18 cellular contexts compared by ENCODE assay signal in genomic region chr1:21634481-21635137, GRCh38. TPM values are rescaled to one million over a fixed set of nuclear protein-coding genes. Genes with fewer than 3 reads are reported as not detected.
DNase-seq lines count a peak whose midpoint lies in the region; ATAC-seq and TF ChIP-seq lines count a peak whose summit lies in the region.
"Had no signal": no experiment of that assay in that cellular context is flagged by ENCODE, and none has a peak within 500 bp of the region (broad histone marks: within the 10 kb centered on the region; RNA-seq: fewer than 3 reads in every experiment).

No MANE protein-coding gene starts in this region.

- no peak overlapping the region for H2AK5ac ChIP-seq in trophoblast cell (ENCODE audit: low read length)

- no peak overlapping the region for H3K14ac ChIP-seq in trophoblast cell (ENCODE audit: low read length)

- no peak overlapping the region for H3K23ac ChIP-seq in trophoblast cell (ENCODE audit: low read length)

- 80% methylated on average over 4 of the region's 12 CpGs for WGBS in mammary epithelial cell (ENCODE audit: low coverage, missing lambda C conversion rate)
- 37 to 40% methylated on average over 3 to 12 of the region's 12 CpGs for WGBS in body of pancreas, 2 donors
- WGBS in trophoblast cell (ENCODE audit: extremely low coverage, insufficient coverage, insufficient read length) = no CpG with 5 or more reads among the region's 12 CpGs

- no peak overlapping the region for H2BK120ac ChIP-seq in trophoblast cell (ENCODE audit: insufficient read depth, low read length, poor library complexity)

- H3K4me3 ChIP-seq in breast epithelium (peak overlapping the region in 1 of 3 donors; percentile 12), mammary epithelial cell (replicated peaks in 1 of 3; ENCODE audit: insufficient read depth in 1 of 3, low read depth in 2 of 3, low read length in 3 of 3) (no peak overlapping the region), body of pancreas (no peak overlapping the region), mucosa of descending colon (no peak overlapping the region), upper lobe of right lung (no peak overlapping the region), trophoblast cell (ENCODE audit: low read depth, low read length) (no peak overlapping the region)
- H3K4me3 ChIP-seq: GM23248, heart right ventricle had no signal

- in situ Hi-C loops in mammary epithelial cell (cut with MboI; ENCODE audit: low sequenced_read_pairs in 2 of 2) = no loop called here

- peak overlapping the region; percentile 88 for H3K27ac ChIP-seq in breast epithelium
- H3K27ac ChIP-seq in mammary epithelial cell (ENCODE audit: insufficient read depth, low read depth, low read length) = no peak overlapping the region
- H3K27ac ChIP-seq in body of pancreas = peak overlapping the region; percentile 79 to 96 (median 86)
- peak overlapping the region; percentile 17 for H3K27ac ChIP-seq in upper lobe of right lung
- H3K27ac ChIP-seq in trophoblast cell (ENCODE audit: low read depth, low read length) = no peak overlapping the region
- H3K27ac ChIP-seq: GM23248, heart right ventricle had no signal

- H3K4me1 ChIP-seq in breast epithelium (peaks cover 0 to 9% of the 10 kb centered on the region in 2 donors), mammary epithelial cell (ENCODE audit: insufficient read depth, low read length) (peaks cover 9% of the 10 kb centered on the region), body of pancreas (peaks cover 80% of the 10 kb centered on the region), mucosa of descending colon (ENCODE audit: low read depth) (peaks cover 4% of the 10 kb centered on the region), upper lobe of right lung (peaks cover 8% of the 10 kb centered on the region), trophoblast cell (ENCODE audit: control insufficient read depth in 1 of 2, insufficient read depth in 2 of 2, low read length in 2 of 2) (peaks cover 4 to 8% of the 10 kb centered on the region in 2 experiments)

- intact Hi-C loops in breast epithelium (cut with DNase I; ENCODE audit: low total_unique reads) (no loop called here), mammary epithelial cell (cut with micrococcal nuclease) (no loop called here), body of pancreas (cut with DNase I) (no loop called here), mucosa of descending colon (cut with DNase I, micrococcal nuclease) (no loop called here), upper lobe of right lung (cut with DNase I) (no loop called here)

- no peaks in the 10 kb centered on the region for H3K79me1 ChIP-seq in trophoblast cell (ENCODE audit: low read length)

- H3K79me2 ChIP-seq in mammary epithelial cell (ENCODE audit: insufficient read depth, low read length) (no peaks in the 10 kb centered on the region), trophoblast cell (ENCODE audit: control insufficient read depth, insufficient read depth, low read length, poor library complexity) (no peaks in the 10 kb centered on the region)

- H3K36me3 ChIP-seq in breast epithelium (no peaks in the 10 kb centered on the region), mammary epithelial cell (ENCODE audit: insufficient read depth, low read length) (no peaks in the 10 kb centered on the region), body of pancreas (replicated peaks in 1 of 2; ENCODE audit: insufficient read depth in 1 of 2, low read depth in 2 of 2) (no peaks in the 10 kb centered on the region), mucosa of descending colon (ENCODE audit: low read depth) (no peaks in the 10 kb centered on the region), upper lobe of right lung (no peaks in the 10 kb centered on the region), trophoblast cell (ENCODE audit: control insufficient read depth in 1 of 2, insufficient read depth in 2 of 2, low read length in 2 of 2) (no peaks in the 10 kb centered on the region)
- H3K36me3 ChIP-seq: heart right ventricle had no signal

- TF ChIP-seq POLR2A in breast epithelium (IDR thresholded peaks at IDR 0.05) (no peak), body of pancreas (IDR thresholded peaks at IDR 0.05) (no peak), erythroblast (IDR thresholded peaks at IDR 0.05; ENCODE audit: low read length) (no peak)

- H2BK5ac ChIP-seq in trophoblast cell (ENCODE audit: low read depth, low read length, poor library complexity) = no peak overlapping the region

- no peak overlapping the region for H3K4ac ChIP-seq in trophoblast cell (ENCODE audit: low read depth, low read length)

- H4K8ac ChIP-seq in trophoblast cell (ENCODE audit: low read depth, low read length) = no peak overlapping the region

- H4K91ac ChIP-seq in trophoblast cell (ENCODE audit: low read depth, low read length) = no peak overlapping the region

- H3K27me3 ChIP-seq in breast epithelium (no peaks in the 10 kb centered on the region), mammary epithelial cell (ENCODE audit: insufficient read depth, low read length) (no peaks in the 10 kb centered on the region), body of pancreas (no peaks in the 10 kb centered on the region), upper lobe of right lung (peaks cover 3% of the 10 kb centered on the region), trophoblast cell (ENCODE audit: insufficient read depth, low read length) (no peaks in the 10 kb centered on the region)

- H3K9me3 ChIP-seq in breast epithelium (no peaks in the 10 kb centered on the region), mammary epithelial cell (replicated peaks; ENCODE audit: insufficient read depth, low read length) (no peaks in the 10 kb centered on the region), body of pancreas (no peaks in the 10 kb centered on the region), mucosa of descending colon (no peaks in the 10 kb centered on the region), upper lobe of right lung (no peaks in the 10 kb centered on the region), trophoblast cell (ENCODE audit: insufficient read depth, low read depth, low read length) (peaks cover 6% of the 10 kb centered on the region)
- H3K9me3 ChIP-seq: heart right ventricle had no signal

- H2BK12ac ChIP-seq in trophoblast cell (ENCODE audit: low read length) = no peak overlapping the region

- CTCF ChIA-PET in mammary epithelial cell (lab: Charles Lee; ENCODE audit: low non-redundant PET) = no interaction called here

- TF ChIP-seq CTCF in breast epithelium (IDR thresholded peaks at IDR 0.05) = no peak
- no peak for TF ChIP-seq CTCF in mammary epithelial cell (conservative IDR thresholded peaks at IDR 0.05 in 1 of 2, IDR thresholded peaks at IDR 0.05 in 1 of 2; ENCODE audit: extremely low read depth in 1 of 2, insufficient read depth in 1 of 2, low read depth in 1 of 2, low read length in 2 of 2)
- TF ChIP-seq CTCF in body of pancreas (IDR thresholded peaks at IDR 0.05) = no peak
- no peak for TF ChIP-seq CTCF in mucosa of descending colon (IDR thresholded peaks at IDR 0.05)
- TF ChIP-seq CTCF in upper lobe of right lung (IDR thresholded peaks at IDR 0.05) = no peak

- no peak overlapping the region for H3K18ac ChIP-seq in trophoblast cell (ENCODE audit: low read length)

- no peaks in the 10 kb centered on the region for H4K20me1 ChIP-seq in mammary epithelial cell (ENCODE audit: insufficient read depth, low read length)

- H2AFZ ChIP-seq in mammary epithelial cell (ENCODE audit: low read depth, low read length) = no peak overlapping the region
- H2AFZ ChIP-seq in trophoblast cell (ENCODE audit: insufficient read depth, low read length, poor library complexity) = no peak overlapping the region
- H2AFZ ChIP-seq: GM23248 had no signal

- no peak overlapping the region for H3K4me2 ChIP-seq in mammary epithelial cell (ENCODE audit: insufficient read depth, low read depth, low read length)
- H3K4me2 ChIP-seq in trophoblast cell (ENCODE audit: low read length) = no peak overlapping the region

- dilution Hi-C loops in mammary epithelial cell (cut with HindIII; ENCODE audit: low sequenced_read_pairs) = no loop called here

- no peak overlapping the region for H4K12ac ChIP-seq in trophoblast cell (ENCODE audit: low read depth, low read length)

- no TSS peak for BruUV-seq in mammary epithelial cell (replicated peaks; lab: Mats Ljungman, UMichigan)

- ATAC-seq in body of pancreas (peak; percentile 44), mucosa of descending colon (peak; percentile 75), upper lobe of right lung (peak; percentile 54)
- ATAC-seq: activated naive CD4-positive, alpha-beta T cell treated with anti-CD3 and anti-CD28 coated beads, Interleukin-2, amount 50 U/mL, for 72 hours; heart right ventricle had no signal

- DNase-seq in breast epithelium (ENCODE audit: low spot score in 2 of 2) (peak; percentile 80 to 93), mammary epithelial cell (no peak), body of pancreas (peak; percentile 68 to 90 (median 85)), mucosa of descending colon (peak; percentile 77 to 82 (median 80)), upper lobe of right lung (peak; percentile 83), NCI-H146 (lab: John Stamatoyannopoulos, UW) (no peak), trophoblast cell (no peak), erythroblast (lab: John Stamatoyannopoulos, UW) (no peak)
- DNase-seq: activated CD4-positive, alpha-beta T cell treated with anti-CD3 and anti-CD28 coated beads, Interleukin-2, amount 50 U/mL, for 48 hours; activated T-cell treated with anti-CD3 and anti-CD28 coated beads, Interleukin-2, amount 50 U/mL, for 24 hours; C1 segment of cervical spinal cord; EL; GM23248; heart right ventricle; NCI-H1694; NCI-H510A; OCI-M1 had no signal

- H3K9ac ChIP-seq in mammary epithelial cell (ENCODE audit: insufficient read depth, low read length) (no peak overlapping the region), trophoblast cell (ENCODE audit: low read length) (no peak overlapping the region)
- H3K9ac ChIP-seq: GM23248 had no signal

RNA-seq across cellular contexts. Expression of gene RAP1GAP, which starts 34.5 kb away (rescaled TPM):
- total RNA-seq in breast epithelium (1 to 10 TPM in 2 of 3 donors, under 1 TPM in 1; 0.32 to 7.2 (median 6.0) TPM), mammary epithelial cell (under 1 TPM; 0.17 to 0.54 TPM), body of pancreas (100 to 1,000 TPM in 1 of 2 donors, 10 to 100 TPM in 1; 46.5 to 104 TPM), mucosa of descending colon (10 to 100 TPM; 15.7 to 59.6 (median 43.0) TPM), upper lobe of right lung (62.4 TPM)
- 0.31 TPM for polyA plus RNA-seq in mammary epithelial cell
- polyA minus RNA-seq in mammary epithelial cell = 0.52 TPM
- polyA plus RNA-seq in trophoblast cell (2013) = 2.7 and 3.0 TPM in 2 replicates

Comparison
In these comparisons a context has a peak if more than half of its experiments do, and no peak if none do; other contexts are left out.
1. DNase-seq: peak in breast epithelium (2 of 2), body of pancreas (4 of 4), mucosa of descending colon (3 of 3) and upper lobe of right lung (single experiment); none in mammary epithelial cell (single experiment), NCI-H146 (single experiment), trophoblast cell (0 of 2) and erythroblast (0 of 2).
2. H3K27ac ChIP-seq: peak in breast epithelium (2 of 2), body of pancreas (4 of 4) and upper lobe of right lung (single experiment); none in mammary epithelial cell (single experiment) and trophoblast cell (single experiment).
3. Peak in every context shown above with its lines, with median percentiles within 50 percentile points of each other: ATAC-seq.